Comparison of ENCODE assay signal across 36 cellular contexts in the genomic region with DNA sequence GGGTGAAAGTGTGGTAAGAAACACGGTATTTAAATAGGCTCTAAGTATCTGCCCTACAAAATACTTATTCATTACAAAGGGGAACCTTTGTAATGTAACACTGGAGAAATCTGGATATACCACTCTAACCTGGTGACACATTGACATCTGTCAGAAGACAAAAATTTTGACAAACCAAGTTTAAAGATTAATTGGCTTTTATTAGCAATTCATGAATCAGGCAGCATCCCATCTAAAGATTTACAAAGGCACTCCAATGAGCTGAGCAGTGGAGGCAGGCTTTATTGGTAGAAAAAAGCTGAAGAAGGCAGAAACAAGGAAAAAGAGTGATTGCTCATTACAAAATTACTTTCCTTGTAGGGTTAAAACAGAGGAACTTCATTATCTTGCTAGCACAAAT.
"Had no signal": no experiment of that assay in that cellular context is flagged by ENCODE, and none has a peak within 500 bp of the region (broad histone marks: within the 10 kb centered on the region; RNA-seq: fewer than 3 reads in every experiment).

No MANE protein-coding gene starts in this region.

- H3K36me3 ChIP-seq: adrenal gland, esophagus squamous epithelium, gastroesophageal sphincter, heart right ventricle, WERI-Rb-1 had no signal

- H3K9me3 Mint-ChIP-seq: activated CD4-positive, alpha-beta memory T cell treated with anti-CD3 and anti-CD28 coated beads for 36 hours; activated CD4-positive, alpha-beta T cell treated with anti-CD3 and anti-CD28 coated beads, Interleukin-2, amount 10 ng/mL, durations not matched to agents 24 days and 14 days; activated naive CD4-positive, alpha-beta T cell treated with anti-CD3 and anti-CD28 coated beads for 36 hours; activated naive CD4-positive, alpha-beta T cell treated with anti-CD3 and anti-CD28 coated beads, Interleukin-2, amount 50 U/mL, for 24 hours; activated naive CD8-positive, alpha-beta T cell treated with anti-CD3 and anti-CD28 coated beads for 36 hours; activated naive CD8-positive, alpha-beta T cell treated with anti-CD3 and anti-CD28 coated beads, Interleukin-2, amount 50 U/mL, for 24 hours; activated T-helper 1 cell treated with anti-CD3 and anti-CD28 coated beads, Interleukin-12 subunit alpha, Interleukin-12 subunit beta, Interleukin-2, Interleukin-4 antibody, amounts not matched to agents 30 ng/mL and 10 ng/mL and 1 ng/mL, durations not matched to agents 14 hours and 24 hours and 36 hours; activated T-helper 2 cell treated with anti-CD3 and anti-CD28 coated beads, Interferon-gamma antibody, Interleukin-2, Interleukin-4, amounts not matched to agents 10 μg/mL and 5 μg/mL and 100 μg/mL, durations not matched to agents 14 hours and 24 hours and 36 hours; effector memory CD8-positive, alpha-beta T cell; T-helper 2 cell treated with Interferon-gamma antibody and Interleukin-4, amounts not matched to agents 5 μg/mL and 100 μg/mL, for 36 hours had no signal

- FAIRE-seq: colon, endothelial cell of umbilical vein had no signal

- H3K36me3 Mint-ChIP-seq: activated CD4-positive, alpha-beta memory T cell treated with anti-CD3 and anti-CD28 coated beads for 36 hours had no signal

- H3K4me3 ChIP-seq: adrenal gland, body of pancreas, esophagus squamous epithelium, gastroesophageal sphincter, heart right ventricle had no signal

- H3K4me3 Mint-ChIP-seq: activated CD4-positive, alpha-beta memory T cell treated with anti-CD3 and anti-CD28 coated beads for 36 hours; activated CD4-positive, alpha-beta T cell treated with anti-CD3 and anti-CD28 coated beads for 36 hours; activated CD4-positive, alpha-beta T cell treated with anti-CD3 and anti-CD28 coated beads, Interleukin-2, amount 10 ng/mL, durations not matched to agents 24 days and 14 days; activated CD8-positive, alpha-beta memory T cell treated with anti-CD3 and anti-CD28 coated beads, Interleukin-2, amount 10 ng/mL, durations not matched to agents 7 days and 5 days; activated CD8-positive, alpha-beta T cell treated with anti-CD3 and anti-CD28 coated beads, Interleukin-2, amount 10 ng/mL, durations not matched to agents 7 days and 5 days; activated naive CD4-positive, alpha-beta T cell treated with anti-CD3 and anti-CD28 coated beads for 36 hours; activated naive CD4-positive, alpha-beta T cell treated with anti-CD3 and anti-CD28 coated beads, Interleukin-2, amount 50 U/mL, for 24 hours; activated naive CD8-positive, alpha-beta T cell treated with anti-CD3 and anti-CD28 coated beads for 36 hours; activated naive CD8-positive, alpha-beta T cell treated with anti-CD3 and anti-CD28 coated beads, Interleukin-2, amount 50 U/mL, for 24 hours; activated T-helper 1 cell treated with anti-CD3 and anti-CD28 coated beads, Interleukin-12 subunit alpha, Interleukin-12 subunit beta, Interleukin-2, Interleukin-4 antibody, amounts not matched to agents 30 ng/mL and 10 ng/mL and 1 ng/mL, durations not matched to agents 14 hours and 24 hours and 36 hours; effector memory CD8-positive, alpha-beta T cell; T-helper 17 cell; T-helper 2 cell treated with Interferon-gamma antibody and Interleukin-4, amounts not matched to agents 5 μg/mL and 100 μg/mL, for 36 hours had no signal

- H3K4me1 Mint-ChIP-seq: activated CD4-positive, alpha-beta T cell treated with anti-CD3 and anti-CD28 coated beads, Interleukin-2, amount 10 ng/mL, durations not matched to agents 24 days and 14 days; activated CD8-positive, alpha-beta memory T cell treated with anti-CD3 and anti-CD28 coated beads, Interleukin-2, amount 10 ng/mL, durations not matched to agents 7 days and 5 days had no signal

- H3K9me3 ChIP-seq: adrenal gland, body of pancreas, esophagus squamous epithelium, gastroesophageal sphincter had no signal

- H3K27ac Mint-ChIP-seq: activated CD4-positive, alpha-beta memory T cell treated with anti-CD3 and anti-CD28 coated beads for 36 hours; activated CD4-positive, alpha-beta T cell treated with anti-CD3 and anti-CD28 coated beads for 36 hours; activated CD4-positive, alpha-beta T cell treated with anti-CD3 and anti-CD28 coated beads, Interleukin-2, amount 10 ng/mL, durations not matched to agents 24 days and 14 days; activated CD8-positive, alpha-beta memory T cell treated with anti-CD3 and anti-CD28 coated beads, Interleukin-2, amount 10 ng/mL, durations not matched to agents 7 days and 5 days; activated CD8-positive, alpha-beta T cell treated with anti-CD3 and anti-CD28 coated beads, Interleukin-2, amount 10 ng/mL, durations not matched to agents 7 days and 5 days; activated naive CD4-positive, alpha-beta T cell treated with anti-CD3 and anti-CD28 coated beads for 36 hours; activated naive CD4-positive, alpha-beta T cell treated with anti-CD3 and anti-CD28 coated beads, Interleukin-2, amount 50 U/mL, for 24 hours; activated naive CD8-positive, alpha-beta T cell treated with anti-CD3 and anti-CD28 coated beads for 36 hours; activated naive CD8-positive, alpha-beta T cell treated with anti-CD3 and anti-CD28 coated beads, Interleukin-2, amount 50 U/mL, for 24 hours; activated T-helper 1 cell treated with anti-CD3 and anti-CD28 coated beads, Interleukin-12 subunit alpha, Interleukin-12 subunit beta, Interleukin-2, Interleukin-4 antibody, amounts not matched to agents 30 ng/mL and 10 ng/mL and 1 ng/mL, durations not matched to agents 14 hours and 24 hours and 36 hours; activated T-helper 2 cell treated with anti-CD3 and anti-CD28 coated beads, Interferon-gamma antibody, Interleukin-2, Interleukin-4, amounts not matched to agents 10 μg/mL and 5 μg/mL and 100 μg/mL, durations not matched to agents 14 hours and 24 hours and 36 hours; effector memory CD8-positive, alpha-beta T cell; T-helper 17 cell; T-helper 2 cell treated with Interferon-gamma antibody and Interleukin-4, amounts not matched to agents 5 μg/mL and 100 μg/mL, for 36 hours had no signal

- H3K27me3 ChIP-seq: adrenal gland, body of pancreas, esophagus squamous epithelium, gastroesophageal sphincter, heart right ventricle had no signal

- ATAC-seq: activated CD4-positive, alpha-beta T cell treated with anti-CD3 and anti-CD28 coated beads for 36 hours; activated CD8-positive, alpha-beta memory T cell treated with anti-CD3 and anti-CD28 coated beads, Interleukin-2, amount 10 ng/mL, durations not matched to agents 7 days and 5 days; activated CD8-positive, alpha-beta T cell treated with anti-CD3 and anti-CD28 coated beads, Interleukin-2, amount 10 ng/mL, durations not matched to agents 7 days and 5 days; activated naive CD8-positive, alpha-beta T cell treated with anti-CD3 and anti-CD28 coated beads, Interleukin-2, amount 50 U/mL, for 24 hours; body of pancreas; effector memory CD8-positive, alpha-beta T cell; gastroesophageal sphincter; heart right ventricle; T-helper 17 cell had no signal

- H3K27ac ChIP-seq: adrenal gland, body of pancreas, epithelial cell of prostate, esophagus squamous epithelium, gastroesophageal sphincter, heart right ventricle, WERI-Rb-1 had no signal

- DNase-seq: activated CD4-positive, alpha-beta memory T cell treated with anti-CD3 and anti-CD28 coated beads for 36 hours; activated CD4-positive, alpha-beta T cell treated with anti-CD3 and anti-CD28 coated beads for 36 hours; activated CD4-positive, alpha-beta T cell treated with anti-CD3 and anti-CD28 coated beads, Interleukin-2, amount 10 ng/mL, durations not matched to agents 24 days and 14 days; activated CD4-positive, CD25-positive, alpha-beta regulatory T cell; activated CD4-positive, CD25-positive, alpha-beta regulatory T cell treated with anti-CD3 and anti-CD28 coated beads, Interleukin-2, amount 50 U/mL, for 72 hours; activated CD8-positive, alpha-beta memory T cell treated with anti-CD3 and anti-CD28 coated beads, Interleukin-2, amount 10 ng/mL, durations not matched to agents 7 days and 5 days; activated CD8-positive, alpha-beta memory T cell treated with anti-CD3 and anti-CD28 coated beads, Interleukin-2, amount 50 U/mL, for 4 hours; activated CD8-positive, alpha-beta T cell treated with anti-CD3 and anti-CD28 coated beads, Interleukin-2, amount 10 ng/mL, durations not matched to agents 7 days and 5 days; activated effector memory CD4-positive, alpha-beta T cell treated with anti-CD3 and anti-CD28 coated beads, Interleukin-2, amount 50 U/mL, for 16 hours; activated naive CD4-positive, alpha-beta T cell treated with anti-CD3 and anti-CD28 coated beads for 36 hours; activated naive CD8-positive, alpha-beta T cell treated with anti-CD3 and anti-CD28 coated beads for 36 hours; activated naive CD8-positive, alpha-beta T cell treated with anti-CD3 and anti-CD28 coated beads, Interleukin-2, amount 50 U/mL, for 24 hours; activated T-cell treated with anti-CD3 and anti-CD28 coated beads, Interleukin-2, amount 50 U/mL, for 1 hour; activated T-cell treated with anti-CD3 and anti-CD28 coated beads, Interleukin-2, amount 50 U/mL, for 48 hours; adrenal gland; amygdala; body of pancreas; caudate nucleus; cortex of kidney; dermis blood vessel endothelial cell; effector CD4-positive, alpha-beta T cell; effector memory CD8-positive, alpha-beta T cell; esophagus squamous epithelium; foreskin melanocyte; heart right ventricle; T-helper 17 cell; T1000; WERI-Rb-1 had no signal

- H3K27me3 Mint-ChIP-seq: activated CD4-positive, alpha-beta memory T cell treated with anti-CD3 and anti-CD28 coated beads for 36 hours; activated CD4-positive, alpha-beta T cell treated with anti-CD3 and anti-CD28 coated beads for 36 hours; activated CD4-positive, alpha-beta T cell treated with anti-CD3 and anti-CD28 coated beads, Interleukin-2, amount 10 ng/mL, durations not matched to agents 24 days and 14 days; activated CD8-positive, alpha-beta memory T cell treated with anti-CD3 and anti-CD28 coated beads, Interleukin-2, amount 10 ng/mL, durations not matched to agents 7 days and 5 days; activated naive CD4-positive, alpha-beta T cell treated with anti-CD3 and anti-CD28 coated beads, Interleukin-2, amount 50 U/mL, for 24 hours; activated naive CD8-positive, alpha-beta T cell treated with anti-CD3 and anti-CD28 coated beads for 36 hours; activated naive CD8-positive, alpha-beta T cell treated with anti-CD3 and anti-CD28 coated beads, Interleukin-2, amount 50 U/mL, for 24 hours; effector memory CD8-positive, alpha-beta T cell; T-helper 17 cell had no signal
